14 cellular contexts compared by ENCODE assay signal in genomic region chr1:211985556-211986264, GRCh38. TPM values are rescaled to one million over a fixed set of nuclear protein-coding genes. Genes with fewer than 3 reads are reported as not detected.
DNase-seq lines count a peak whose midpoint lies in the region; ATAC-seq and FAIRE-seq lines count a peak whose summit lies in the region.
"Had no signal": no experiment of that assay in that cellular context is flagged by ENCODE, and none has a peak within 500 bp of the region (broad histone marks: within the 10 kb centered on the region; RNA-seq: fewer than 3 reads in every experiment).

No MANE protein-coding gene starts in this region.

- WGBS in small intestine, 3 donors = 62 to 72% (median 63%) methylated on average over 4 of the region's 4 CpGs

- peaks cover 0 to 1% of the 10 kb centered on the region in 2 donors for H3K4me1 ChIP-seq in small intestine (ENCODE audit: control insufficient read depth in 2 of 2, insufficient read depth in 1 of 2, low read depth in 1 of 2, low read length in 1 of 2)
- H3K4me1 ChIP-seq: SJCRH30, vagina had no signal

- no peaks in the 10 kb centered on the region for H3K9me3 ChIP-seq in small intestine (ENCODE audit: control insufficient read depth, low read depth)
- H3K9me3 ChIP-seq: SJCRH30, vagina had no signal

- no peak for FAIRE-seq in small intestine (lab: Jason Lieb, UNC)

- ATAC-seq in GM18909 (IDR thresholded peaks at IDR 0.05; ENCODE audit: poor library complexity, unreplicated experiment) (peak; percentile 87), GM21526 (IDR thresholded peaks at IDR 0.05; ENCODE audit: low FRiP score, unreplicated experiment) (peak; percentile 89), HG03135 (IDR thresholded peaks at IDR 0.05; ENCODE audit: unreplicated experiment) (peak; percentile 77)

- no peaks in the 10 kb centered on the region for H3K27me3 ChIP-seq in small intestine (ENCODE audit: control insufficient read depth in 2 of 2, insufficient read depth in 2 of 2, low read length in 2 of 2)
- H3K27me3 ChIP-seq: SJCRH30, vagina had no signal

- H3K4me3 ChIP-seq in small intestine (ENCODE audit: low read depth in 1 of 2, low read length in 2 of 2) = no peak overlapping the region
- H3K4me3 ChIP-seq: SJCRH30, vagina had no signal

- H3K36me3 ChIP-seq in small intestine (ENCODE audit: control insufficient read depth in 2 of 2, insufficient read depth in 2 of 2, low read length in 2 of 2) = peaks cover 0 to 2% of the 10 kb centered on the region in 2 donors
- H3K36me3 ChIP-seq: vagina had no signal

- DNase-seq in small intestine (peak; percentile 72), AG20443 (ENCODE audit: low spot score) (no peak), ecto neural progenitor cell (ENCODE audit: low spot score) (no peak), midbrain (lab: John Stamatoyannopoulos, UW) (no peak)
- DNase-seq: activated naive CD4-positive, alpha-beta T cell treated with anti-CD3 and anti-CD28 coated beads for 36 hours; immature natural killer cell; naive B cell; NCI-H1048; NCI-H524 treated with DMSO at 0.1 percent for 48 hours; SJCRH30 had no signal

- H3K27ac ChIP-seq in small intestine (ENCODE audit: low read depth in 1 of 2, low read length in 1 of 2) = no peak overlapping the region
- H3K27ac ChIP-seq: SJCRH30, vagina had no signal

RNA-seq across cellular contexts. Expression of gene INTS7, which starts 49.6 kb away (rescaled TPM):
- polyA plus RNA-seq in small intestine = 1 to 10 TPM; 6.0 to 8.2 (median 6.5) TPM

RNA-seq across cellular contexts. Expression of gene DTL, which starts 49.8 kb away (rescaled TPM):
- 1 to 10 TPM in 1 of 3 donors, under 1 TPM in 2; 0.67 to 4.3 (median 0.81) TPM for polyA plus RNA-seq in small intestine
